In genomic region chr12:130131817-130132216, GRCh38 we compare ENCODE assay signal across 24 cellular contexts. TPM values are rescaled to one million over a fixed set of nuclear protein-coding genes. Genes with fewer than 3 reads are reported as not detected.
DNase-seq lines count a peak whose midpoint lies in the region; ATAC-seq and TF ChIP-seq lines count a peak whose summit lies in the region.
"Had no signal": no experiment of that assay in that cellular context is flagged by ENCODE, and none has a peak within 500 bp of the region (broad histone marks: within the 10 kb centered on the region; RNA-seq: fewer than 3 reads in every experiment).

No MANE protein-coding gene starts in this region.

- H3K18ac ChIP-seq in mesendoderm (ENCODE audit: low read length), result no peak overlapping the region

- H3K27ac ChIP-seq in mesendoderm (ENCODE audit: low read depth, low read length) (no peak overlapping the region), upper lobe of right lung (no peak overlapping the region)
- H3K27ac ChIP-seq: A549; BLaER1 treated with 17β-estradiol and CSF1 and Interleukin-3, amounts not matched to agents 10 nM and 100 nM; GM23248 had no signal

- no peak overlapping the region for H2BK120ac ChIP-seq in mesendoderm (ENCODE audit: low read depth, low read length)

- H3K9me3 ChIP-seq in upper lobe of right lung, result no peaks in the 10 kb centered on the region
- H3K9me3 ChIP-seq: A549 had no signal

- no peak overlapping the region for H3K4ac ChIP-seq in mesendoderm (ENCODE audit: low read depth, low read length)

- peaks cover 53% of the 10 kb centered on the region for H3K4me1 Mint-ChIP-seq in type B pancreatic cell (ENCODE audit: unreplicated experiment)
- H3K4me1 Mint-ChIP-seq: CD14-positive monocyte; CD8-positive, alpha-beta memory T cell had no signal

- H3K4me3 Mint-ChIP-seq in type B pancreatic cell, result peak overlapping the region; percentile 23
- H3K4me3 Mint-ChIP-seq: CD14-positive monocyte; CD4-positive, alpha-beta T cell; CD8-positive, alpha-beta memory T cell; H9; HFFc6 had no signal

- H3K9me3 Mint-ChIP-seq in type B pancreatic cell, result no peaks in the 10 kb centered on the region
- H3K9me3 Mint-ChIP-seq: CD4-positive, alpha-beta T cell had no signal

- H3K36me3 ChIP-seq in mesendoderm (ENCODE audit: control insufficient read depth, insufficient read depth, low read length), result no peaks in the 10 kb centered on the region
- H3K36me3 ChIP-seq in upper lobe of right lung, result no peaks in the 10 kb centered on the region
- H3K36me3 ChIP-seq: BE2C; BLaER1 treated with 17β-estradiol and CSF1 and Interleukin-3, amounts not matched to agents 10 nM and 100 nM had no signal

- no peak overlapping the region for H3K4me3 ChIP-seq in mesendoderm (ENCODE audit: low read length)
- H3K4me3 ChIP-seq in upper lobe of right lung, result no peak overlapping the region
- H3K4me3 ChIP-seq: A549; BLaER1 treated with 17β-estradiol and CSF1 and Interleukin-3, amounts not matched to agents 10 nM and 100 nM; GM12878; GM23248 had no signal

- no peak overlapping the region for H3K56ac ChIP-seq in mesendoderm (ENCODE audit: low read length)

- H3K27me3 ChIP-seq in mesendoderm (ENCODE audit: insufficient read depth, low read length, poor library complexity) (no peaks in the 10 kb centered on the region), upper lobe of right lung (no peaks in the 10 kb centered on the region)

- H3K27ac Mint-ChIP-seq in type B pancreatic cell, result no peak overlapping the region
- H3K27ac Mint-ChIP-seq: CD14-positive monocyte; CD4-positive, alpha-beta T cell; CD8-positive, alpha-beta memory T cell; HFFc6 had no signal

- no peak overlapping the region for H2AK5ac ChIP-seq in mesendoderm (ENCODE audit: low read length)

- no peak overlapping the region for H3K23ac ChIP-seq in mesendoderm (ENCODE audit: low read length)

- H2BK5ac ChIP-seq in mesendoderm (ENCODE audit: low read length), result no peak overlapping the region

- peaks cover 5% of the 10 kb centered on the region for H3K36me3 Mint-ChIP-seq in type B pancreatic cell
- H3K36me3 Mint-ChIP-seq: CD14-positive monocyte; CD8-positive, alpha-beta memory T cell had no signal

- no peak overlapping the region for H3K9ac ChIP-seq in mesendoderm (ENCODE audit: low read length)
- H3K9ac ChIP-seq: BLaER1 treated with 17β-estradiol and CSF1 and Interleukin-3, amounts not matched to agents 10 nM and 100 nM; GM23248 had no signal

- no peak overlapping the region for H4K5ac ChIP-seq in mesendoderm (ENCODE audit: low read length)

- no peaks in the 10 kb centered on the region for H3K79me1 ChIP-seq in mesendoderm (ENCODE audit: low read length)

- WGBS in mesendoderm (ENCODE audit: extremely low coverage, insufficient coverage, low lambda C conversion rate), result no CpG with 5 or more reads among the region's 8 CpGs

- H3K27me3 Mint-ChIP-seq in type B pancreatic cell, result peaks cover 52% of the 10 kb centered on the region

- H2BK15ac ChIP-seq in mesendoderm (replicated peaks; ENCODE audit: low read depth), result no peak overlapping the region

- DNase-seq in NCI-H510A treated with DMSO at 0.1 percent for 48 hours (lab: John Stamatoyannopoulos, UW), result peak; percentile 47
- no peak for DNase-seq in NCI-H510A (lab: John Stamatoyannopoulos, UW)
- DNase-seq in islet precursor cell, result peak; percentile 69
- DNase-seq in type B pancreatic cell (ENCODE audit: extremely low spot score, unreplicated experiment), result no peak
- no peak for DNase-seq in mesendoderm
- DNase-seq in upper lobe of right lung, result no peak
- DNase-seq: 8988T; ACHN; AML-193; BE2C; CD4-positive, alpha-beta T cell; CD8-positive, alpha-beta memory T cell; DMS 273 treated with DMSO at 0.1 percent for 48 hours; DMS79; EL; GDM1; GM23248; H9; HFFc6 had no signal

- no peak overlapping the region for H3K4me2 ChIP-seq in mesendoderm (ENCODE audit: low read length)
- H3K4me2 ChIP-seq: A549 had no signal

- no peaks in the 10 kb centered on the region for H3K4me1 ChIP-seq in mesendoderm (ENCODE audit: control insufficient read depth, low read depth, low read length)
- H3K4me1 ChIP-seq in upper lobe of right lung, result no peaks in the 10 kb centered on the region
- H3K4me1 ChIP-seq: A549, BE2C had no signal

- no peaks in the 10 kb centered on the region for H3K79me2 ChIP-seq in mesendoderm (ENCODE audit: control insufficient read depth, insufficient read depth, low read length)

- ATAC-seq in upper lobe of right lung, result no peak
- ATAC-seq: A549, GM12878, HCT116 had no signal

- intact Hi-C loops in upper lobe of right lung (cut with DNase I), result no loop called here

- TF ChIP-seq CTCF in type B pancreatic cell (conservative IDR thresholded peaks at IDR 0.05) (no peak), upper lobe of right lung (IDR thresholded peaks at IDR 0.05) (no peak)

- no peak overlapping the region for H4K8ac ChIP-seq in mesendoderm (ENCODE audit: low read depth, low read length)

RNA-seq across cellular contexts. Expression of gene FZD10, which starts 30.4 kb away (rescaled TPM):
- total RNA-seq in type B pancreatic cell (ENCODE audit: low replicate concordance), result 7.5 and 17.7 TPM in 2 replicates
- polyA plus RNA-seq in mesendoderm (2013, experiment 1 of 2), result 0.86 TPM
- polyA plus RNA-seq in mesendoderm (2013, experiment 2 of 2), result 0.87 TPM
- total RNA-seq in upper lobe of right lung, result 0.84 TPM
- total RNA-seq: CD4-positive, alpha-beta T cell; CD8-positive, alpha-beta memory T cell; GM12878; GM23248; HFFc6 had no signal
- polyA plus RNA-seq: A549; CD14-positive monocyte; CD8-positive, alpha-beta memory T cell; GM12878; GM23248 had no signal

Comparison
In these comparisons a context has a peak if more than half of its experiments do, and no peak if none do; other contexts are left out.
1. DNase-seq: peak in NCI-H510A treated with DMSO at 0.1 percent for 48 hours (single experiment) and islet precursor cell (single experiment); none in NCI-H510A (single experiment), type B pancreatic cell (single experiment), mesendoderm (single experiment) and upper lobe of right lung (single experiment).